18 cellular contexts compared by ENCODE assay signal in genomic region chr4:54274786-54275503, GRCh38. TPM values are rescaled to one million over a fixed set of nuclear protein-coding genes. Genes with fewer than 3 reads are reported as not detected.
"Had no signal": no experiment of that assay in that cellular context is flagged by ENCODE, and none has a peak within 500 bp of the region (broad histone marks: within the 10 kb centered on the region; RNA-seq: fewer than 3 reads in every experiment).

No MANE protein-coding gene starts in this region.

- H3K36me3 ChIP-seq: uterus had no signal

- H3K4me3 Mint-ChIP-seq: activated B cell treated with CpG ODN at 0.5 μM for 24 hours; activated CD8-positive, alpha-beta T cell treated with anti-CD3 and anti-CD28 coated beads for 36 hours; activated T-cell treated with anti-CD3 and anti-CD28 coated beads, Interleukin-2, amount 50 U/mL, for 24 hours; dendritic cell treated with granulocyte-macrophage colony-stimulating factor and Interleukin-4, amounts not matched to agents 40 ng/mL and 50 ng/mL, for 4 days; natural killer cell had no signal

- H3K27ac Mint-ChIP-seq: activated B cell treated with CpG ODN at 0.5 μM for 24 hours; activated CD8-positive, alpha-beta T cell treated with anti-CD3 and anti-CD28 coated beads for 36 hours; activated T-cell treated with anti-CD3 and anti-CD28 coated beads, Interleukin-2, amount 50 U/mL, for 24 hours; dendritic cell treated with granulocyte-macrophage colony-stimulating factor and Interleukin-4, amounts not matched to agents 40 ng/mL and 50 ng/mL, for 4 days; natural killer cell had no signal

- H3K27me3 ChIP-seq: esophagus muscularis mucosa, hepatocyte, uterus had no signal

- H3K9me3 ChIP-seq: esophagus muscularis mucosa, lower lobe of right lung, tibial nerve, uterus had no signal

- H3K4me1 Mint-ChIP-seq: activated B cell treated with CpG ODN at 0.5 μM for 24 hours, natural killer cell had no signal

- DNase-seq: activated B cell treated with CpG ODN at 0.5 μM for 24 hours; activated CD4-positive, alpha-beta T cell treated with anti-CD3 and anti-CD28 coated beads for 4 hours; activated CD8-positive, alpha-beta T cell treated with anti-CD3 and anti-CD28 coated beads for 36 hours; activated effector memory CD4-positive, alpha-beta T cell treated with anti-CD3 and anti-CD28 coated beads, Interleukin-2, amount 50 U/mL, for 16 hours; activated naive CD4-positive, alpha-beta T cell treated with anti-CD3 and anti-CD28 coated beads, Interleukin-2, amount 50 U/mL, for 16 hours; activated T-cell treated with anti-CD3 and anti-CD28 coated beads, Interleukin-2, amount 50 U/mL, for 24 hours; effector CD8-positive, alpha-beta T cell; lower lobe of right lung; natural killer cell; stimulated activated CD4-positive, alpha-beta T cell treated with anti-CD3 and anti-CD28 coated beads, Interleukin-12 subunit alpha, Interleukin-12 subunit beta, amount 100 ng/mL, for 4 hours; stimulated activated CD4-positive, alpha-beta T cell treated with anti-CD3 and anti-CD28 coated beads, Interleukin-1b, Interleukin-23, amount 100 ng/mL, for 48 hours; stimulated activated naive CD8-positive, alpha-beta T cell treated with anti-CD3 and anti-CD28 coated beads, Interleukin-15, Interleukin-2, amounts not matched to agents 100 U/mL and 50 U/mL, for 24 hours; substantia nigra; uterus had no signal

- H2AFZ ChIP-seq: hepatocyte had no signal

- H3K36me3 Mint-ChIP-seq: natural killer cell had no signal

- H3K4me3 ChIP-seq: esophagus muscularis mucosa, hepatocyte, lower lobe of right lung, tibial nerve, uterus had no signal

- H3K4me2 ChIP-seq: hepatocyte had no signal

- H3K27ac ChIP-seq: esophagus muscularis mucosa, hepatocyte, lower lobe of right lung, tibial nerve, uterus had no signal

- ATAC-seq: activated CD8-positive, alpha-beta T cell treated with anti-CD3 and anti-CD28 coated beads for 36 hours; lower lobe of right lung; natural killer cell; stimulated activated naive CD8-positive, alpha-beta T cell treated with anti-CD3 and anti-CD28 coated beads, Interleukin-15, Interleukin-2, amounts not matched to agents 100 U/mL and 50 U/mL, for 24 hours had no signal

- H3K9me3 Mint-ChIP-seq: activated B cell treated with CpG ODN at 0.5 μM for 24 hours; activated CD8-positive, alpha-beta T cell treated with anti-CD3 and anti-CD28 coated beads for 36 hours; activated T-cell treated with anti-CD3 and anti-CD28 coated beads, Interleukin-2, amount 50 U/mL, for 24 hours; dendritic cell treated with granulocyte-macrophage colony-stimulating factor and Interleukin-4, amounts not matched to agents 40 ng/mL and 50 ng/mL, for 4 days had no signal

RNA-seq across cellular contexts. Expression of gene PDGFRA, which starts 45.9 kb away (rescaled TPM):
- total RNA-seq: activated B cell treated with CpG ODN at 0.5 μM for 24 hours; activated CD8-positive, alpha-beta T cell treated with anti-CD3 and anti-CD28 coated beads for 36 hours had no signal
